Comparison of ENCODE assay signal across 8 cellular contexts in genomic region chr9:129611302-129611800, GRCh38. TPM values are rescaled to one million over a fixed set of nuclear protein-coding genes. Genes with fewer than 3 reads are reported as not detected.
A peak's percentile ranks its signal among the peaks of the same experiment; 100 is the strongest.
DNase-seq lines count a peak whose midpoint lies in the region; ATAC-seq and TF ChIP-seq lines count a peak whose summit lies in the region.

No MANE protein-coding gene starts in this region.

- H3K4me3 ChIP-seq in heart right ventricle: peak overlapping the region in 9 of 10 donors; percentile 41 to 77 (median 66)
- peak overlapping the region; percentile 86 for H3K4me3 ChIP-seq in adipocyte (ENCODE audit: low read length)
- H3K4me3 ChIP-seq in mesenchymal stem cell (ENCODE audit: insufficient read depth in 1 of 2, low read depth in 1 of 2, low read length in 2 of 2): peak overlapping the region in 1 of 2 experiments; percentile 88

- TF ChIP-seq CTCF in heart right ventricle (IDR thresholded peaks at IDR 0.05): peak in 1 of 9 donors; percentile 39
- no peak for TF ChIP-seq CTCF in type B pancreatic cell (conservative IDR thresholded peaks at IDR 0.05)

- H3K36me3 Mint-ChIP-seq in type B pancreatic cell: no peaks in the 10 kb centered on the region

- H3K4me1 Mint-ChIP-seq in type B pancreatic cell (ENCODE audit: unreplicated experiment): peaks cover 33% of the 10 kb centered on the region

- peak overlapping the region; percentile 81 for H4K91ac ChIP-seq in mesenchymal stem cell (ENCODE audit: low read length)

- no peak overlapping the region for H2BK5ac ChIP-seq in mesenchymal stem cell (ENCODE audit: low read depth, low read length, poor library complexity, severe bottlenecking)

- no peak for TF ChIP-seq POLR2A in erythroblast (IDR thresholded peaks at IDR 0.05; ENCODE audit: low read length)

- no peak for ATAC-seq in heart right ventricle
- ATAC-seq in left cardiac atrium: no peak

- H2BK120ac ChIP-seq in mesenchymal stem cell (ENCODE audit: low read depth, low read length): no peak overlapping the region

- H3K4ac ChIP-seq in mesenchymal stem cell (ENCODE audit: low read depth in 1 of 2, low read length in 2 of 2): peak overlapping the region; percentile 71 to 99

- H3K4me1 ChIP-seq in heart right ventricle (peaks cover 30 to 47% (median 40%) of the 10 kb centered on the region in 9 donors), adipocyte (ENCODE audit: control insufficient read depth, insufficient read depth, low read length) (peaks cover 15% of the 10 kb centered on the region), mesenchymal stem cell (ENCODE audit: control insufficient read depth, insufficient read depth, low read depth, low read length) (peaks cover 42% of the 10 kb centered on the region)

- H3K4me3 Mint-ChIP-seq in type B pancreatic cell: peak overlapping the region; percentile 88

- no peaks in the 10 kb centered on the region for H3K9me3 ChIP-seq in heart right ventricle
- H3K9me3 ChIP-seq in adipocyte (ENCODE audit: control insufficient read depth, low read length): no peaks in the 10 kb centered on the region
- no peaks in the 10 kb centered on the region for H3K9me3 ChIP-seq in mesenchymal stem cell (ENCODE audit: control insufficient read depth, low read length)

- H3K18ac ChIP-seq in mesenchymal stem cell (ENCODE audit: low read depth in 1 of 2, low read length in 2 of 2): peak overlapping the region; percentile 8 to 42

- no peak overlapping the region for H2BK15ac ChIP-seq in mesenchymal stem cell (ENCODE audit: low read depth, poor library complexity, severe bottlenecking)

- H2BK12ac ChIP-seq in mesenchymal stem cell (ENCODE audit: low read length in 2 of 2): peak overlapping the region; percentile 9 to 90

- peak overlapping the region; percentile 81 for H3K27ac Mint-ChIP-seq in type B pancreatic cell

- H3K36me3 ChIP-seq in heart right ventricle (no peaks in the 10 kb centered on the region), adipocyte (ENCODE audit: control insufficient read depth, insufficient read depth, low read length, severe bottlenecking) (no peaks in the 10 kb centered on the region), mesenchymal stem cell (ENCODE audit: control insufficient read depth in 1 of 2, insufficient read depth in 2 of 2, low read depth in 1 of 2, low read length in 2 of 2) (no peaks in the 10 kb centered on the region)

- peak overlapping the region; percentile 79 for H4K8ac ChIP-seq in mesenchymal stem cell (ENCODE audit: low read length)

- DNase-seq in heart right ventricle: no peak
- DNase-seq in left cardiac atrium: no peak
- DNase-seq in adipocyte (ENCODE audit: low read depth): no peak
- no peak for DNase-seq in mesenchymal stem cell
- no peak for DNase-seq in type B pancreatic cell (ENCODE audit: extremely low spot score, unreplicated experiment)
- DNase-seq in NCI-H2081 (lab: John Stamatoyannopoulos, UW): no peak
- DNase-seq in SIG-M5 treated with dmso at 0.1 percent for 504 hours (lab: John Stamatoyannopoulos, UW; ENCODE audit: unreplicated experiment): no peak
- DNase-seq in erythroblast (lab: John Stamatoyannopoulos, UW): no peak

- 31 to 34% methylated on average over 12 of the region's 12 CpGs for WGBS in heart right ventricle, 2 donors
- WGBS in mesenchymal stem cell: 35% methylated on average over 12 of the region's 12 CpGs

- H2AFZ ChIP-seq in mesenchymal stem cell (ENCODE audit: low read depth, low read length): peak overlapping the region; percentile 75

- H3K9me3 Mint-ChIP-seq in type B pancreatic cell: no peaks in the 10 kb centered on the region

- peak overlapping the region in 1 of 2 experiments; percentile 81 for H3K14ac ChIP-seq in mesenchymal stem cell (ENCODE audit: low read length in 2 of 2)

- H3K27ac ChIP-seq in heart right ventricle: peak overlapping the region in 5 of 10 donors; percentile 92 to 97 (median 96)
- no peak overlapping the region for H3K27ac ChIP-seq in mesenchymal stem cell (ENCODE audit: low read length, poor library complexity, severe bottlenecking)

- peak overlapping the region; percentile 88 for H2AK5ac ChIP-seq in mesenchymal stem cell (ENCODE audit: low read length, severe bottlenecking)

- peak overlapping the region; percentile 96 for H3K4me2 ChIP-seq in mesenchymal stem cell (ENCODE audit: low read length, poor library complexity, severe bottlenecking)

- intact Hi-C loops in heart right ventricle (cut with DNase I): loop anchor here (1.0 to 10.0 kb wide), 10 partner anchors 207 to 481 kb away; no protein-coding TSS in a partner anchor
- intact Hi-C loops in left cardiac atrium (cut with DNase I): loop anchor here (2.0 to 10.0 kb wide), 4 partner anchors 277 to 473 kb away; partner anchors contain the start of gene IER5L (in 1 of the 2)

- no peaks in the 10 kb centered on the region for H3K79me1 ChIP-seq in mesenchymal stem cell (replicated peaks; ENCODE audit: low read length, poor library complexity, severe bottlenecking)

- H3K27me3 ChIP-seq in heart right ventricle (no peaks in the 10 kb centered on the region), adipocyte (replicated peaks; ENCODE audit: control insufficient read depth, insufficient read depth, low read length) (no peaks in the 10 kb centered on the region), mesenchymal stem cell (ENCODE audit: control insufficient read depth in 1 of 2, insufficient read depth in 1 of 2, low read length in 2 of 2) (peaks cover 0 to 8% of the 10 kb centered on the region in 2 experiments)

- no peak overlapping the region for H3K23ac ChIP-seq in mesenchymal stem cell (ENCODE audit: low read length in 2 of 2)

- peak overlapping the region; percentile 97 for H3K9ac ChIP-seq in adipocyte (ENCODE audit: low read length)
- peak overlapping the region; percentile 97 for H3K9ac ChIP-seq in mesenchymal stem cell (ENCODE audit: low read length)

- no peaks in the 10 kb centered on the region for H3K27me3 Mint-ChIP-seq in type B pancreatic cell

RNA-seq across cellular contexts. Expression of gene C9orf50, which starts 9.6 kb away (rescaled TPM):
- total RNA-seq in heart right ventricle (not detected), left cardiac atrium (not detected), type B pancreatic cell (ENCODE audit: low replicate concordance) (not detected in 2 replicates)
- not detected for polyA plus RNA-seq in heart right ventricle
- 0.03 TPM for polyA plus RNA-seq in mesenchymal stem cell (2013, experiment 1 of 2)
- 0.04 TPM for polyA plus RNA-seq in mesenchymal stem cell (2013, experiment 2 of 2)

RNA-seq across cellular contexts. Expression of gene NTMT1, which starts 14.6 kb away (rescaled TPM):
- total RNA-seq in heart right ventricle (10 to 100 TPM; 54.0 to 84.2 (median 61.9) TPM), left cardiac atrium (10 to 100 TPM; 43.4 to 53.8 TPM), type B pancreatic cell (ENCODE audit: low replicate concordance) (31.4 and 33.5 TPM in 2 replicates)
- polyA plus RNA-seq in heart right ventricle: 100 to 1,000 TPM in 1 of 2 donors, 10 to 100 TPM in 1; 60.9 to 123 TPM
- 38.5 TPM for polyA plus RNA-seq in mesenchymal stem cell (2013, experiment 1 of 2)
- polyA plus RNA-seq in mesenchymal stem cell (2013, experiment 2 of 2): 39.6 TPM

RNA-seq across cellular contexts. Expression of gene ASB6, which starts 30.6 kb away (rescaled TPM):
- total RNA-seq in heart right ventricle: 10 to 100 TPM in 2 of 10 donors, 1 to 10 TPM in 8; 6.2 to 11.8 (median 9.0) TPM
- polyA plus RNA-seq in heart right ventricle: 10 to 100 TPM in 1 of 2 donors, 1 to 10 TPM in 1; 9.2 to 11.2 TPM
- total RNA-seq in left cardiac atrium: 10 to 100 TPM in 1 of 2 donors, 1 to 10 TPM in 1; 8.3 to 11.6 TPM
- 11.6 TPM for polyA plus RNA-seq in mesenchymal stem cell (2013, experiment 1 of 2)
- 11.6 TPM for polyA plus RNA-seq in mesenchymal stem cell (2013, experiment 2 of 2)
- total RNA-seq in type B pancreatic cell (ENCODE audit: low replicate concordance): 20.7 and 22.4 TPM in 2 replicates

RNA-seq across cellular contexts. Expression of gene PRRX2, which starts 54.1 kb away (rescaled TPM):
- total RNA-seq in heart right ventricle (1 to 10 TPM in 2 of 10 donors, under 1 TPM in 8; 0.21 to 1.2 (median 0.45) TPM), left cardiac atrium (1 to 10 TPM; 1.8 to 5.3 TPM), type B pancreatic cell (ENCODE audit: low replicate concordance) (0.50 and 20.8 TPM in 2 replicates)
- 1 to 10 TPM in 1 of 2 donors, under 1 TPM in 1; 0.29 to 3.0 TPM for polyA plus RNA-seq in heart right ventricle
- 19.5 TPM for polyA plus RNA-seq in mesenchymal stem cell (2013, experiment 1 of 2)
- polyA plus RNA-seq in mesenchymal stem cell (2013, experiment 2 of 2): 20.1 TPM
